8 cellular contexts compared by ENCODE assay signal in genomic region chr3:105368575-105369500, GRCh38.
DNase-seq lines count a peak whose midpoint lies in the region; ATAC-seq lines count a peak whose summit lies in the region.

No MANE protein-coding gene starts in this region.

- ATAC-seq in HG02981 (IDR thresholded peaks at IDR 0.05; ENCODE audit: unreplicated experiment): peak; percentile 19

- peak; percentile 36 for DNase-seq in NCI-H1694 treated with DMSO at 0.1 percent for 48 hours (lab: John Stamatoyannopoulos, UW)
- DNase-seq in NCI-H1694 (lab: John Stamatoyannopoulos, UW): no peak
- peak; percentile 47 for DNase-seq in NCI-H2107 (lab: John Stamatoyannopoulos, UW)
- DNase-seq in activated CD4-positive, CD25-positive, alpha-beta regulatory T cell (lab: John Stamatoyannopoulos, UW): peak; percentile 21 to 41 (median 34)
- peak; percentile 86 for DNase-seq in central memory CD4-positive, alpha-beta T cell
- peak; percentile 91 for DNase-seq in kidney tubule cell (ENCODE audit: low spot score)
- DNase-seq in stimulated activated CD4-positive, alpha-beta T cell treated with anti-CD3 and anti-CD28 coated beads, Interleukin-15, amount 100 ng/mL, for 48 hours (ENCODE audit: low read depth in 2 of 2): peak; percentile 70 to 77
